ENCODE assay signal across 16 cellular contexts in the genomic region with DNA sequence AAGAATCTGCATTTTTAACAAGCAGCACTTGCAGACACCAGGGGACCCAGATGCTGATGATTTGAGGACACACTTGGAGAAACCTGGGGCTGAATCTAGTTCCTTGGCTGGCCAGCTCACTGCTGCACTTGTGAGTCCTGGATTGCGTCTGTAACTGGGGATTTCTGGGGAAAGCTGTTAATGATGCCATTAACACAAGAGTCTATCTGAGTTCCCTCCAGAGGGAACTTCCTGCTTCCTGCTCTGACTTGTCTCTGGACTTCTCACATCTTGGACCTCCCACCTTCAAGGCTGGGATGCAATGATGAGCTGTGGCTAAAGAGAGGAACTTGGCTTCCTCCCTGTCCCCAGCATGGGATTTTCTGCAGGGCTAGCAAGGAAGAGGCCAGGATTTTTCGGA.
DNase-seq lines count a peak whose midpoint lies in the region; ATAC-seq and TF ChIP-seq lines count a peak whose summit lies in the region.
"Had no signal": no experiment of that assay in that cellular context is flagged by ENCODE, and none has a peak within 500 bp of the region (broad histone marks: within the 10 kb centered on the region; RNA-seq: fewer than 3 reads in every experiment).

No MANE protein-coding gene starts in this region.

- no peak overlapping the region for H3K4me3 Mint-ChIP-seq in CD4-positive, alpha-beta memory T cell

- no peaks in the 10 kb centered on the region for H4K20me1 ChIP-seq in mammary epithelial cell (ENCODE audit: insufficient read depth, low read length)
- H4K20me1 ChIP-seq: BLaER1 had no signal

- no TSS peak for BruUV-seq in mammary epithelial cell (replicated peaks; lab: Mats Ljungman, UMichigan)

- no peaks in the 10 kb centered on the region for H3K79me2 ChIP-seq in mammary epithelial cell (ENCODE audit: insufficient read depth, low read length)

- peaks cover 10 to 15% of the 10 kb centered on the region in 2 donors for H3K27me3 Mint-ChIP-seq in CD4-positive, alpha-beta memory T cell

- no peak overlapping the region for H3K4me2 ChIP-seq in mammary epithelial cell (ENCODE audit: insufficient read depth, low read depth, low read length)
- H3K4me2 ChIP-seq: BLaER1 had no signal

- intact Hi-C loops in mammary epithelial cell (cut with micrococcal nuclease), result no loop called here
- intact Hi-C loops in breast epithelium (cut with DNase I; ENCODE audit: low total_unique reads), result no loop called here
- intact Hi-C loops in CD4-positive, alpha-beta memory T cell (cut with micrococcal nuclease), result no loop called here

- dilution Hi-C loops in mammary epithelial cell (cut with HindIII; ENCODE audit: low sequenced_read_pairs), result loop anchor here (5.0 kb wide), 1 partner anchor 43 kb away; no protein-coding TSS in a partner anchor

- H3K9me3 ChIP-seq in mammary epithelial cell (replicated peaks; ENCODE audit: insufficient read depth, low read length), result no peaks in the 10 kb centered on the region
- H3K9me3 ChIP-seq in breast epithelium, result no peaks in the 10 kb centered on the region
- no peaks in the 10 kb centered on the region for H3K9me3 ChIP-seq in CD4-positive, alpha-beta memory T cell (ENCODE audit: control insufficient read depth in 1 of 2, low read length in 2 of 2)
- H3K9me3 ChIP-seq: BLaER1 had no signal

- no peaks in the 10 kb centered on the region for H3K4me1 Mint-ChIP-seq in CD4-positive, alpha-beta memory T cell

- DNase-seq in mammary epithelial cell (peak; percentile 48), breast epithelium (ENCODE audit: low spot score in 2 of 2) (no peak), foreskin keratinocyte (peak; percentile 28 to 32), mesenteric fat pad (ENCODE audit: low spot score) (peak; percentile 59), kidney glomerular epithelial cell (lab: John Stamatoyannopoulos, UW) (no peak), activated gamma-delta T cell treated with Interleukin-2 at 50 U/mL for 16 hours (no peak)
- no peak for DNase-seq in CD4-positive, alpha-beta memory T cell
- DNase-seq: AML-193, DMS53, GF-D8, GM23248 had no signal

- in situ Hi-C loops in mammary epithelial cell (cut with MboI; ENCODE audit: low sequenced_read_pairs in 2 of 2), result no loop called here

- no peak overlapping the region for H3K27ac ChIP-seq in mammary epithelial cell (ENCODE audit: insufficient read depth, low read depth, low read length)
- no peak overlapping the region for H3K27ac ChIP-seq in breast epithelium
- no peak overlapping the region for H3K27ac ChIP-seq in foreskin keratinocyte
- H3K27ac ChIP-seq in CD4-positive, alpha-beta memory T cell (ENCODE audit: low read depth, low read length), result no peak overlapping the region
- H3K27ac ChIP-seq: 22Rv1, BLaER1, GM23248, HL-60 had no signal

- H3K36me3 ChIP-seq in mammary epithelial cell (ENCODE audit: insufficient read depth, low read length) (no peaks in the 10 kb centered on the region), breast epithelium (no peaks in the 10 kb centered on the region)
- no peaks in the 10 kb centered on the region for H3K36me3 ChIP-seq in CD4-positive, alpha-beta memory T cell (ENCODE audit: insufficient read depth, low read length)
- H3K36me3 ChIP-seq: BLaER1 had no signal

- no peak for TF ChIP-seq POLR2A in breast epithelium (IDR thresholded peaks at IDR 0.05)

- H3K4me1 ChIP-seq in mammary epithelial cell (ENCODE audit: insufficient read depth, low read length) (peaks cover 15% of the 10 kb centered on the region), breast epithelium (no peaks in the 10 kb centered on the region), foreskin keratinocyte (peaks cover 8% of the 10 kb centered on the region)
- H3K4me1 ChIP-seq in CD4-positive, alpha-beta memory T cell (ENCODE audit: insufficient read depth, low read length), result no peaks in the 10 kb centered on the region

- H3K4me3 ChIP-seq in mammary epithelial cell (replicated peaks in 1 of 3; ENCODE audit: insufficient read depth in 1 of 3, low read depth in 2 of 3, low read length in 3 of 3), result no peak overlapping the region
- H3K4me3 ChIP-seq in breast epithelium, result no peak overlapping the region
- H3K4me3 ChIP-seq in CD4-positive, alpha-beta memory T cell (ENCODE audit: low read length in 2 of 2), result no peak overlapping the region
- H3K4me3 ChIP-seq: BLaER1, GM23248 had no signal

- POLR2A ChIA-PET in CD4-positive, alpha-beta memory T cell (lab: Charles Lee; ENCODE audit: partially characterized antibody), result no interaction called here

- no peak overlapping the region for H3K9ac ChIP-seq in mammary epithelial cell (ENCODE audit: insufficient read depth, low read length)
- H3K9ac ChIP-seq: BLaER1, GM23248 had no signal

- TF ChIP-seq CTCF in mammary epithelial cell (conservative IDR thresholded peaks at IDR 0.05 in 1 of 2, IDR thresholded peaks at IDR 0.05 in 1 of 2; ENCODE audit: extremely low read depth in 1 of 2, insufficient read depth in 1 of 2, low read depth in 1 of 2, low read length in 2 of 2), result no peak
- TF ChIP-seq CTCF in breast epithelium (IDR thresholded peaks at IDR 0.05), result no peak
- TF ChIP-seq CTCF in foreskin keratinocyte (conservative IDR thresholded peaks at IDR 0.05), result no peak

- ATAC-seq in foreskin keratinocyte (no peak), GM21526 (IDR thresholded peaks at IDR 0.05; ENCODE audit: low FRiP score, unreplicated experiment) (no peak)
- ATAC-seq: HCT116 had no signal

- H3K36me3 Mint-ChIP-seq in CD4-positive, alpha-beta memory T cell, result no peaks in the 10 kb centered on the region

- no peaks in the 10 kb centered on the region for H3K27me3 ChIP-seq in mammary epithelial cell (ENCODE audit: insufficient read depth, low read length)
- H3K27me3 ChIP-seq in breast epithelium, result no peaks in the 10 kb centered on the region
- H3K27me3 ChIP-seq in foreskin keratinocyte, result peaks cover 17% of the 10 kb centered on the region
- peaks cover 3% of the 10 kb centered on the region for H3K27me3 ChIP-seq in CD4-positive, alpha-beta memory T cell (ENCODE audit: insufficient read depth, low read length)
- H3K27me3 ChIP-seq: BLaER1 had no signal

- H2AFZ ChIP-seq in mammary epithelial cell (ENCODE audit: low read depth, low read length), result no peak overlapping the region
- H2AFZ ChIP-seq: GM23248 had no signal

- WGBS in mammary epithelial cell (ENCODE audit: low coverage, missing lambda C conversion rate), result 35% methylated on average over 2 of the region's 2 CpGs

- H3K9me3 Mint-ChIP-seq in CD4-positive, alpha-beta memory T cell, result no peaks in the 10 kb centered on the region

- CTCF ChIA-PET in mammary epithelial cell (lab: Charles Lee; ENCODE audit: low non-redundant PET), result no interaction called here
- CTCF ChIA-PET in CD4-positive, alpha-beta memory T cell (lab: Charles Lee; ENCODE audit: partially characterized antibody), result no interaction called here

- no peak overlapping the region for H3K27ac Mint-ChIP-seq in CD4-positive, alpha-beta memory T cell

Comparison
In these comparisons a context has a peak if more than half of its experiments do, and no peak if none do; other contexts are left out.
1. DNase-seq: peak in mammary epithelial cell (single experiment), foreskin keratinocyte (2 of 2) and mesenteric fat pad (single experiment); none in breast epithelium (0 of 2), CD4-positive, alpha-beta memory T cell (0 of 5), kidney glomerular epithelial cell (single experiment) and activated gamma-delta T cell treated with Interleukin-2 at 50 U/mL for 16 hours (single experiment).